In genomic region chr11:118152020-118152551, GRCh38 we compare ENCODE assay signal across 11 cellular contexts. TPM values are rescaled to one million over a fixed set of nuclear protein-coding genes. Genes with fewer than 3 reads are reported as not detected.
DNase-seq lines count a peak whose midpoint lies in the region; ATAC-seq, FAIRE-seq and TF ChIP-seq lines count a peak whose summit lies in the region.
"Had no signal": no experiment of that assay in that cellular context is flagged by ENCODE, and none has a peak within 500 bp of the region (broad histone marks: within the 10 kb centered on the region; RNA-seq: fewer than 3 reads in every experiment).

No MANE protein-coding gene starts in this region.

- DNase-seq in NCI-H748 treated with DMSO at 0.1 percent for 48 hours (lab: John Stamatoyannopoulos, UW) (peak; percentile 9), H1 (ENCODE audit: low read depth in 1 of 2, low spot score in 2 of 2) (no peak), osteoblast (ENCODE audit: insufficient read length, low spot score, missing footprints) (peak; percentile 80), retina (no peak), HFFc6 (no peak), GM03348 (ENCODE audit: low spot score) (no peak)
- DNase-seq: effector CD8-positive, alpha-beta T cell had no signal

- no peak for TF ChIP-seq RAD21 in H1 (IDR thresholded peaks at IDR 0.05 in 1 of 2, conservative IDR thresholded peaks at IDR 0.05 in 1 of 2; ENCODE audit: low read depth in 2 of 2, low read length in 2 of 2)

- H3K36me3 ChIP-seq in H1 (ENCODE audit: control insufficient read depth in 2 of 4, insufficient read depth in 4 of 4, low read length in 3 of 4) (no peaks in the 10 kb centered on the region), osteoblast (ENCODE audit: insufficient read depth, low read length) (no peaks in the 10 kb centered on the region)

- H4K20me1 ChIP-seq in H1 (replicated peaks in 1 of 2; ENCODE audit: control insufficient read depth in 1 of 2, insufficient read depth in 2 of 2, low read length in 2 of 2) = no peaks in the 10 kb centered on the region
- no peaks in the 10 kb centered on the region for H4K20me1 ChIP-seq in osteoblast (ENCODE audit: insufficient read depth, low read length)

- ATAC-seq in GM21723 (IDR thresholded peaks at IDR 0.05; ENCODE audit: unreplicated experiment) = no peak

- H3K4me3 ChIP-seq in H1 (ENCODE audit: extremely low read depth in 1 of 4, insufficient read depth in 2 of 4, low read depth in 3 of 4, low read length in 4 of 4) (peak overlapping the region; percentile 68 to 96 (median 77)), osteoblast (ENCODE audit: insufficient read depth, low read length) (no peak overlapping the region)

- H3K9me3 Mint-ChIP-seq in HFFc6 = no peaks in the 10 kb centered on the region

- no peak overlapping the region for H2AK5ac ChIP-seq in H1 (ENCODE audit: low read depth, low read length)

- H3K4me1 ChIP-seq in H1 (replicated peaks in 1 of 4; ENCODE audit: control insufficient read depth in 3 of 4, insufficient read depth in 4 of 4, low read length in 3 of 4) (peaks cover 4 to 61% (median 42%) of the 10 kb centered on the region in 4 experiments), osteoblast (ENCODE audit: insufficient read depth, low read length) (no peaks in the 10 kb centered on the region)

- peaks cover 29 to 69% (median 66%) of the 10 kb centered on the region in 4 experiments for H3K27me3 ChIP-seq in H1 (replicated peaks in 1 of 4; ENCODE audit: control insufficient read depth in 3 of 4, extremely low read depth in 1 of 4, insufficient read depth in 3 of 4, low read length in 3 of 4)
- peaks cover 86% of the 10 kb centered on the region for H3K27me3 ChIP-seq in osteoblast (ENCODE audit: insufficient read depth, low read length)

- H3K56ac ChIP-seq in H1 (replicated peaks; ENCODE audit: insufficient read length, low read depth, low read length) = no peak overlapping the region

- H2AFZ ChIP-seq in H1 (ENCODE audit: low read length) (peak overlapping the region; percentile 37; the same call in 1 of the 2 replicates), osteoblast (ENCODE audit: low read length) (no peak overlapping the region)

- no peak overlapping the region for H2BK15ac ChIP-seq in H1 (ENCODE audit: low read length)

- H3K27ac ChIP-seq in C4-2B (peak overlapping the region; percentile 24), H1 (ENCODE audit: low read depth, low read length) (no peak overlapping the region), osteoblast (ENCODE audit: low read depth, low read length) (no peak overlapping the region)

- no peak overlapping the region for H3K27ac Mint-ChIP-seq in HFFc6

- H4K5ac ChIP-seq in H1 (ENCODE audit: insufficient read length, low read depth, low read length) = no peak overlapping the region

- H3K23ac ChIP-seq in H1 (ENCODE audit: insufficient read length) = no peak overlapping the region

- H3K4me2 ChIP-seq in H1 (ENCODE audit: insufficient read depth in 1 of 2, low read depth in 2 of 2, low read length in 2 of 2) (peak overlapping the region; percentile 91 to 98), osteoblast (ENCODE audit: insufficient read depth, low read length) (no peak overlapping the region)

- peaks cover 27% of the 10 kb centered on the region for H3K23me2 ChIP-seq in H1 (ENCODE audit: low read depth, low read length)

- H3K36me3 Mint-ChIP-seq in HFFc6 (ENCODE audit: low read depth) = no peaks in the 10 kb centered on the region

- no peak overlapping the region for H2BK120ac ChIP-seq in H1 (replicated peaks; ENCODE audit: low read depth, low read length)

- peak overlapping the region; percentile 45; the same call in 1 of the 2 replicates for H2BK5ac ChIP-seq in H1 (ENCODE audit: low read depth, low read length)

- H3K4me1 Mint-ChIP-seq in HFFc6 (ENCODE audit: low read depth) = no peaks in the 10 kb centered on the region

- no peak overlapping the region; a peak in 1 of 7 replicates for H3K9ac ChIP-seq in H1 (replicated peaks in 1 of 4; ENCODE audit: extremely low read depth in 1 of 4, low read depth in 3 of 4, low read length in 3 of 4)

- 2% methylated on average over 16 of the region's 16 CpGs; no CpG with 5 or more reads in 1 of the 2 experiments for WGBS in H1 (ENCODE audit: extremely low coverage in 1 of 2, insufficient coverage in 1 of 2, insufficient read length in 1 of 2, insufficient replicate concordance in 2 of 2, low coverage in 1 of 2, low lambda C conversion rate in 2 of 2, missing lambda C conversion rate in 1 of 2), 2 experiments

- no peaks in the 10 kb centered on the region for H3K79me1 ChIP-seq in H1 (ENCODE audit: low read depth, low read length)

- peak overlapping the region; percentile 40; the same call in 1 of the 2 replicates for H3K18ac ChIP-seq in H1 (ENCODE audit: extremely low read depth, low read length)

- no peak overlapping the region for H3K14ac ChIP-seq in H1 (ENCODE audit: insufficient read length)

- no peak overlapping the region for H4K91ac ChIP-seq in H1 (replicated peaks; ENCODE audit: insufficient read length, low read length)

- no peak for TF ChIP-seq EP300 in H1 (IDR thresholded peaks at IDR 0.05; ENCODE audit: borderline replicate concordance in 1 of 2, low read depth in 2 of 2, low read length in 2 of 2)

- no peaks in the 10 kb centered on the region for H3K79me2 ChIP-seq in H1 (ENCODE audit: control insufficient read depth in 1 of 2, insufficient read depth in 2 of 2, low read length in 2 of 2)
- no peaks in the 10 kb centered on the region for H3K79me2 ChIP-seq in osteoblast (ENCODE audit: insufficient read depth, low read length)

- CTCF ChIA-PET in H1 (lab: Charles Lee; ENCODE audit: partially characterized antibody) = interaction anchor here (1.9 to 12.7 kb wide), 2 partner anchors 9 to 19 kb away, joined by 10 to 245 read pairs; no protein-coding TSS in a partner anchor

- peak overlapping the region; percentile 94; the same call in 1 of the 2 replicates for H2BK12ac ChIP-seq in H1 (ENCODE audit: low read depth, low read length)

- no peak for TF ChIP-seq POLR2A in H1 (IDR thresholded peaks at IDR 0.05; ENCODE audit: control extremely low read depth in 1 of 2, low read depth in 2 of 2, low read length in 2 of 2)

- H3K9me3 ChIP-seq in H1 (ENCODE audit: insufficient read depth in 2 of 2, low read depth in 1 of 2, low read length in 1 of 2) (no peaks in the 10 kb centered on the region), osteoblast (ENCODE audit: low read depth, low read length) (no peaks in the 10 kb centered on the region)

- no peak for FAIRE-seq in H1 (lab: Jason Lieb, UNC)
- FAIRE-seq: G401.6, TTC549 had no signal

- H2BK20ac ChIP-seq in H1 (ENCODE audit: low read length) = no peak overlapping the region

- no peak overlapping the region for H3K4me3 Mint-ChIP-seq in HFFc6

- H3K4ac ChIP-seq in H1 (replicated peaks; ENCODE audit: insufficient read length, low read depth, low read length) = no peak overlapping the region

- H3K27me3 Mint-ChIP-seq in HFFc6 (ENCODE audit: insufficient read depth) = peaks cover 71% of the 10 kb centered on the region

- POLR2A ChIA-PET in H1 (lab: Charles Lee; ENCODE audit: partially characterized antibody) = interaction anchor here (1.0 to 1.7 kb wide), 3 partner anchors 18 to 28 kb away, joined by 3 to 12 read pairs (median 4); no protein-coding TSS in a partner anchor

- no peak for TF ChIP-seq CTCF in C4-2B (conservative IDR thresholded peaks at IDR 0.05)
- TF ChIP-seq CTCF in H1 (IDR thresholded peaks at IDR 0.05; ENCODE audit: control extremely low read depth in 1 of 3, insufficient read depth in 1 of 3, low read depth in 1 of 3, low read length in 3 of 3) = no peak; a peak in 1 of 4 replicates
- TF ChIP-seq CTCF in osteoblast (IDR thresholded peaks at IDR 0.05; ENCODE audit: extremely low read depth, low read depth, low read length) = no peak
- TF ChIP-seq CTCF in HFFc6 (IDR thresholded peaks at IDR 0.05) = no peak

- no peak overlapping the region for H4K8ac ChIP-seq in H1 (ENCODE audit: extremely low read depth, insufficient read depth, low read length)

TF ChIP-seq in H1, 55 proteins besides CTCF, POLR2A, EP300 and RAD21 (continues in another document):
- TF ChIP-seq MAX (IDR thresholded peaks at IDR 0.05) = peak; percentile 64
- no peak for TF ChIP-seq TAF7 (optimal IDR thresholded peaks at IDR 0.05; ENCODE audit: borderline replicate concordance, low read depth, low read length)
- TF ChIP-seq E2F6 (IDR thresholded peaks at IDR 0.05) = peak; percentile 45; the same call in 1 of the 2 replicates

RNA-seq across cellular contexts. Expression of gene SCN4B, which starts 0.5 kb away (rescaled TPM):
- total RNA-seq in H1 (2021; fragmentation: NEBNext Ultra II Directional; extraction: Animal tissue kit (Norgen Biotek cat#: 25700)) = 2.0 and 2.8 TPM in 2 replicates
- polyA plus RNA-seq in H1 (2011; rRNA removed) = 4.1 and 4.9 TPM in 2 replicates
- polyA plus RNA-seq in H1 (2011; cell fraction: cytosol; rRNA removed) = 5.6 TPM
- 8.7 TPM for polyA plus RNA-seq in H1 (2011; cell fraction: nucleus; rRNA removed)
- 3.1 to 5.9 TPM (median 4.8 TPM) in 4 replicates for polyA plus RNA-seq in H1 (2012, experiment 1 of 2)
- 3.8 TPM for polyA plus RNA-seq in H1 (2012, experiment 2 of 2)
- 1.0 TPM for polyA plus RNA-seq in H1 (2013, experiment 1 of 2)
- polyA plus RNA-seq in H1 (2013, experiment 2 of 2) = 1.2 TPM
- polyA minus RNA-seq in H1 (2011; rRNA and poly(A)+ RNA removed) = 4.6 and 6.5 TPM in 2 replicates
- polyA minus RNA-seq in H1 (2011; cell fraction: cytosol; rRNA and poly(A)+ RNA removed) = 4.6 TPM
- polyA minus RNA-seq in H1 (2011; cell fraction: nucleus; rRNA and poly(A)+ RNA removed) = 5.1 TPM
- under 0.01 and 0.36 TPM in 2 replicates for total RNA-seq in osteoblast
- total RNA-seq in HFFc6 (2021; fragmentation: NEBNext Ultra II Directional; extraction: Animal tissue kit (Norgen Biotek cat#: 25700)) = under 1 TPM in 2 of 6 experiments, not detected in 4; 0.07 to 0.10 TPM

RNA-seq across cellular contexts. Expression of gene SCN2B, which starts 24.4 kb away (rescaled TPM):
- total RNA-seq in H1 (2021; fragmentation: NEBNext Ultra II Directional; extraction: Animal tissue kit (Norgen Biotek cat#: 25700)) = 0.13 and 0.24 TPM in 2 replicates
- polyA plus RNA-seq in H1 (2011; rRNA removed) = 0.09 and 0.14 TPM in 2 replicates
- 0.17 TPM for polyA plus RNA-seq in H1 (2011; cell fraction: cytosol; rRNA removed)
- polyA plus RNA-seq in H1 (2011; cell fraction: nucleus; rRNA removed) = 0.10 TPM
- 0.17 to 0.28 TPM (median 0.20 TPM) in 4 replicates for polyA plus RNA-seq in H1 (2012, experiment 1 of 2)
- 0.20 TPM for polyA plus RNA-seq in H1 (2012, experiment 2 of 2)
- polyA plus RNA-seq in H1 (2013, experiment 1 of 2) = 0.12 TPM
- 0.13 TPM for polyA plus RNA-seq in H1 (2013, experiment 2 of 2)
- 0.22 and 0.34 TPM in 2 replicates for polyA minus RNA-seq in H1 (2011; rRNA and poly(A)+ RNA removed)
- 0.51 TPM for polyA minus RNA-seq in H1 (2011; cell fraction: cytosol; rRNA and poly(A)+ RNA removed)
- 0.30 TPM for polyA minus RNA-seq in H1 (2011; cell fraction: nucleus; rRNA and poly(A)+ RNA removed)
- total RNA-seq in osteoblast = not detected in 2 replicates
- not detected for total RNA-seq in HFFc6 (2021; fragmentation: NEBNext Ultra II Directional; extraction: Animal tissue kit (Norgen Biotek cat#: 25700))

Comparison
In these comparisons a context has a peak if more than half of its experiments do, and no peak if none do; other contexts are left out.
1. DNase-seq: peak in NCI-H748 treated with DMSO at 0.1 percent for 48 hours (single experiment) and osteoblast (single experiment); none in H1 (0 of 2), retina (single experiment), HFFc6 (single experiment) and GM03348 (single experiment).